18 cellular contexts compared by ENCODE assay signal in the genomic region with DNA sequence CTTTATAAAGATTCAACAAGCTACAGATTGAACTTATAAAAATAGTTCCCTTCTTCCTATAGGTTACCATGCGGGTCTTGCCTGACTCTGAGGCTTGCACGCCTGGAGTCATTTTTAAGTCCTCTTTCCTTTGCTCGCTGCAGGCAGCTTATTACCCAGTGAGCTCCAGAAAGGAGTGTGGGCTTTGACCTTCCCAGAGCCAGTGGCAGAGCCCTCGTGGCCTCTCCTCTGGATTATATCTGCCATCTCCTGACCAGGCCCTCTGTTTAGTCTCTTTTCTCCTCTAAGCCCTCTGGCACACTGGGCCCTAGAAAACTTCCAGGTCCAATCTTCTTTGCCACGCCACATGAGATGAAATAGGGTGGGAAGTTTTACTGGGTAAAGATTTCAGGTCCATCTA. TPM values are rescaled to one million over a fixed set of nuclear protein-coding genes. Genes with fewer than 3 reads are reported as not detected.
DNase-seq lines count a peak whose midpoint lies in the region; ATAC-seq, FAIRE-seq and TF ChIP-seq lines count a peak whose summit lies in the region.
"Had no signal": no experiment of that assay in that cellular context is flagged by ENCODE, and none has a peak within 500 bp of the region (broad histone marks: within the 10 kb centered on the region; RNA-seq: fewer than 3 reads in every experiment).

No MANE protein-coding gene starts in this region.

- H3K9me3 ChIP-seq in K562 (replicated peaks; ENCODE audit: control insufficient read depth, insufficient read depth, low read depth, low read length) (no peaks in the 10 kb centered on the region), smooth muscle cell (replicated peaks; ENCODE audit: low read depth) (no peaks in the 10 kb centered on the region)
- H3K9me3 ChIP-seq: BE2C had no signal

- ATAC-seq in GM23338: no peak
- 0 out of 3 replicates have a peak, but pooled peaks have one; percentile 12 for ATAC-seq in K562
- ATAC-seq: HCT116 had no signal

- no peak overlapping the region for H3K4me3 Mint-ChIP-seq in activated T-cell treated with anti-CD3 and anti-CD28 coated beads, Interleukin-2, amount 50 U/mL, for 24 hours
- H3K4me3 Mint-ChIP-seq in GM23338: no peak overlapping the region
- no peak overlapping the region for H3K4me3 Mint-ChIP-seq in activated CD4-positive, alpha-beta memory T cell treated with anti-CD3 and anti-CD28 coated beads for 36 hours
- H3K4me3 Mint-ChIP-seq: CD4-positive, alpha-beta memory T cell had no signal

- H3K27ac Mint-ChIP-seq in activated T-cell treated with anti-CD3 and anti-CD28 coated beads, Interleukin-2, amount 50 U/mL, for 24 hours: no peak overlapping the region
- peak overlapping the region; percentile 44; the same call in 1 of the 2 replicates for H3K27ac Mint-ChIP-seq in GM23338
- no peak overlapping the region for H3K27ac Mint-ChIP-seq in activated CD4-positive, alpha-beta memory T cell treated with anti-CD3 and anti-CD28 coated beads for 36 hours

- H3K4me1 ChIP-seq in GM23338 (ENCODE audit: insufficient read depth): no peaks in the 10 kb centered on the region
- H3K4me1 ChIP-seq in K562 (replicated peaks in 1 of 2; ENCODE audit: control insufficient read depth in 2 of 2, insufficient read depth in 2 of 2, low read length in 2 of 2): no peaks in the 10 kb centered on the region; a peak in 1 of 5 replicates
- H3K4me1 ChIP-seq in smooth muscle cell (ENCODE audit: low read depth): no peaks in the 10 kb centered on the region

- no peak overlapping the region; a peak in 1 of 4 replicates for H3K9ac ChIP-seq in K562 (ENCODE audit: insufficient read depth in 1 of 2, low read depth in 2 of 2, low read length in 2 of 2)
- H3K9ac ChIP-seq in smooth muscle cell (ENCODE audit: low read depth): no peak overlapping the region

- H3K27me3 Mint-ChIP-seq in activated T-cell treated with anti-CD3 and anti-CD28 coated beads, Interleukin-2, amount 50 U/mL, for 24 hours: no peaks in the 10 kb centered on the region
- peaks cover 7% of the 10 kb centered on the region for H3K27me3 Mint-ChIP-seq in GM23338 (ENCODE audit: insufficient read depth, low read depth, poor library complexity)
- no peaks in the 10 kb centered on the region for H3K27me3 Mint-ChIP-seq in activated CD4-positive, alpha-beta memory T cell treated with anti-CD3 and anti-CD28 coated beads for 36 hours
- H3K27me3 Mint-ChIP-seq: CD4-positive, alpha-beta memory T cell had no signal

- no peaks in the 10 kb centered on the region for H3K9me3 Mint-ChIP-seq in activated T-cell treated with anti-CD3 and anti-CD28 coated beads, Interleukin-2, amount 50 U/mL, for 24 hours
- no peaks in the 10 kb centered on the region for H3K9me3 Mint-ChIP-seq in GM23338
- H3K9me3 Mint-ChIP-seq in activated CD4-positive, alpha-beta memory T cell treated with anti-CD3 and anti-CD28 coated beads for 36 hours: no peaks in the 10 kb centered on the region
- H3K9me3 Mint-ChIP-seq: CD4-positive, alpha-beta memory T cell had no signal

- no peaks in the 10 kb centered on the region for H3K36me3 ChIP-seq in GM23338 (ENCODE audit: insufficient read depth)
- no peaks in the 10 kb centered on the region for H3K36me3 ChIP-seq in K562 (ENCODE audit: control insufficient read depth, insufficient read depth, low read length)
- no peaks in the 10 kb centered on the region for H3K36me3 ChIP-seq in smooth muscle cell (ENCODE audit: low read depth)
- H3K36me3 ChIP-seq: BE2C had no signal

- TF ChIP-seq EP300 in K562 (IDR thresholded peaks at IDR 0.05; ENCODE audit: low read length): no peak

- no peak overlapping the region for H3K4me2 ChIP-seq in GM23338
- no peak overlapping the region for H3K4me2 ChIP-seq in K562 (ENCODE audit: insufficient read depth, low read length)
- H3K4me2 ChIP-seq in smooth muscle cell: no peak overlapping the region

- peaks cover 68% of the 10 kb centered on the region for H3K4me1 Mint-ChIP-seq in activated T-cell treated with anti-CD3 and anti-CD28 coated beads, Interleukin-2, amount 50 U/mL, for 24 hours (ENCODE audit: low read depth)
- peaks cover 8% of the 10 kb centered on the region; the same call in 2 of the 3 replicates for H3K4me1 Mint-ChIP-seq in GM23338
- H3K4me1 Mint-ChIP-seq in activated CD4-positive, alpha-beta memory T cell treated with anti-CD3 and anti-CD28 coated beads for 36 hours (ENCODE audit: low read depth): peaks cover 47% of the 10 kb centered on the region

- CTCF ChIA-PET in K562 (lab: Yijun Ruan, JAX; ENCODE audit: low intra/inter-chr PET ratio): no interaction called here
- CTCF ChIA-PET in activated CD4-positive, alpha-beta memory T cell treated with anti-CD3 and anti-CD28 coated beads for 36 hours (lab: Charles Lee): interaction anchor here (1.6 kb wide), 2 partner anchors 10 to 68 kb away, joined by 6 to 7 read pairs; no protein-coding TSS in a partner anchor

- 50% methylated on average over 5 of the region's 5 CpGs for WGBS in K562 (ENCODE audit: insufficient coverage, low coverage, missing lambda C conversion rate)
- 49% methylated on average over 5 of the region's 5 CpGs for WGBS in smooth muscle cell (ENCODE audit: low lambda C conversion rate)

- in situ Hi-C loops in K562 (cut with MboI): no loop called here

- TF ChIP-seq CTCF in GM23338 (conservative IDR thresholded peaks at IDR 0.05; ENCODE audit: low read depth in 2 of 2) (no peak), K562 (IDR thresholded peaks at IDR 0.05 in 2 of 3, conservative IDR thresholded peaks at IDR 0.05 in 1 of 3; ENCODE audit: insufficient read depth in 2 of 3, low read depth in 1 of 3, low read length in 3 of 3) (no peak), smooth muscle cell (IDR thresholded peaks at IDR 0.05; ENCODE audit: borderline replicate concordance, insufficient read depth, poor library complexity, severe bottlenecking) (no peak)

- FAIRE-seq in K562 (lab: Jason Lieb, UNC): no peak
- FAIRE-seq: A204.1, GM12892, H54 had no signal

- H3K36me3 Mint-ChIP-seq in activated T-cell treated with anti-CD3 and anti-CD28 coated beads, Interleukin-2, amount 50 U/mL, for 24 hours (ENCODE audit: low read depth): no peaks in the 10 kb centered on the region
- H3K36me3 Mint-ChIP-seq in GM23338 (ENCODE audit: low read depth): no peaks in the 10 kb centered on the region
- no peaks in the 10 kb centered on the region for H3K36me3 Mint-ChIP-seq in activated CD4-positive, alpha-beta memory T cell treated with anti-CD3 and anti-CD28 coated beads for 36 hours
- H3K36me3 Mint-ChIP-seq: CD4-positive, alpha-beta memory T cell had no signal

- no peaks in the 10 kb centered on the region for H3K79me2 ChIP-seq in GM23338 (replicated peaks; ENCODE audit: insufficient read depth)
- no peaks in the 10 kb centered on the region for H3K79me2 ChIP-seq in K562 (ENCODE audit: control insufficient read depth, insufficient read depth, low read length)
- H3K79me2 ChIP-seq in smooth muscle cell (ENCODE audit: low read depth): no peaks in the 10 kb centered on the region

- H3K9me2 ChIP-seq in GM23338 (ENCODE audit: insufficient read depth): no peaks in the 10 kb centered on the region

- H3F3A ChIP-seq in GM23338 (replicated peaks; ENCODE audit: low read depth) (no peaks in the 10 kb centered on the region), smooth muscle cell (ENCODE audit: low read depth) (no peaks in the 10 kb centered on the region)

- H3K27me3 ChIP-seq in GM23338 (ENCODE audit: insufficient read depth) (no peaks in the 10 kb centered on the region), K562 (ENCODE audit: control insufficient read depth in 2 of 2, insufficient read depth in 2 of 2, low read length in 2 of 2) (no peaks in the 10 kb centered on the region), smooth muscle cell (ENCODE audit: low read depth) (no peaks in the 10 kb centered on the region)
- H3K27me3 ChIP-seq: BE2C had no signal

- no TSS peak for BruUV-seq in K562 (replicated peaks; lab: Mats Ljungman, UMichigan)

- POLR2A ChIA-PET in K562 (lab: Yijun Ruan, JAX): interaction anchor here (1.0 to 1.6 kb wide), 5 partner anchors 9 to 88 kb away, joined by 3 to 6 read pairs (median 3); no protein-coding TSS in a partner anchor
- POLR2A ChIA-PET in activated CD4-positive, alpha-beta memory T cell treated with anti-CD3 and anti-CD28 coated beads for 36 hours (lab: Charles Lee): interaction anchor here (1.7 kb wide), 1 partner anchor 10 kb away, joined by 9 read pairs; no protein-coding TSS in a partner anchor

- no peak for TF ChIP-seq POLR2A in K562 (conservative IDR thresholded peaks at IDR 0.05)

- peak overlapping the region; percentile 38; the same call in 1 of the 2 replicates for H2AFZ ChIP-seq in GM23338
- H2AFZ ChIP-seq in K562 (ENCODE audit: low read depth, low read length): no peak overlapping the region
- peak overlapping the region; percentile 28 for H2AFZ ChIP-seq in smooth muscle cell (ENCODE audit: low read depth)

- peak; percentile 27 for DNase-seq in activated T-cell treated with anti-CD3 and anti-CD28 coated beads, Interleukin-2, amount 50 U/mL, for 24 hours
- no peak for DNase-seq in activated T-cell treated with anti-CD3 and anti-CD28 coated beads, Interleukin-2, amount 50 U/mL, for 1 hour
- DNase-seq in GM23338 (ENCODE audit: low spot score) (no peak), K562 (ENCODE audit: extremely low read depth in 1 of 4, low spot score in 3 of 4) (no peak), smooth muscle cell (lab: John Stamatoyannopoulos, UW; ENCODE audit: unreplicated experiment) (no peak), AG20443 (ENCODE audit: low spot score) (no peak)
- no peak for DNase-seq in activated CD4-positive, alpha-beta memory T cell treated with anti-CD3 and anti-CD28 coated beads for 36 hours
- DNase-seq: BE2C; CD4-positive, alpha-beta memory T cell; COR-L47; DND-41; GDM1 had no signal

- H3K27ac ChIP-seq in GM23338 (ENCODE audit: low read depth) (no peak overlapping the region), K562 (ENCODE audit: extremely low read depth, low read depth, low read length) (no peak overlapping the region), smooth muscle cell (ENCODE audit: low read depth) (no peak overlapping the region)
- H3K27ac ChIP-seq: C4-2B, HL-60 had no signal

- H3K4me3 ChIP-seq in GM23338: no peak overlapping the region
- H3K4me3 ChIP-seq in K562: no peak overlapping the region
- no peak overlapping the region for H3K4me3 ChIP-seq in smooth muscle cell

- no peaks in the 10 kb centered on the region for H3K9me1 ChIP-seq in K562 (ENCODE audit: control insufficient read depth, insufficient read depth, low read length)

- H4K20me1 ChIP-seq in GM23338 (replicated peaks; ENCODE audit: insufficient read depth) (no peaks in the 10 kb centered on the region), K562 (replicated peaks; ENCODE audit: control insufficient read depth, insufficient read depth, low read length) (no peaks in the 10 kb centered on the region), smooth muscle cell (ENCODE audit: low read depth) (no peaks in the 10 kb centered on the region)

- TF ChIP-seq RAD21 in K562 (CRISPR knock-in tag; conservative IDR thresholded peaks at IDR 0.05 in 1 of 2, IDR thresholded peaks at IDR 0.05 in 1 of 2): no peak

- intact Hi-C loops in K562 (cut with micrococcal nuclease): no loop called here
- intact Hi-C loops in activated CD4-positive, alpha-beta memory T cell treated with anti-CD3 and anti-CD28 coated beads for 36 hours (cut with micrococcal nuclease): no loop called here

RNA-seq across cellular contexts. Expression of gene EZH2, which starts 39.9 kb away (rescaled TPM):
- 25.6 and 33.9 TPM in 2 replicates for total RNA-seq in GM23338 (2014; rRNA removed; shearing (Covaris generic))
- 32.5 and 38.6 TPM in 2 replicates for polyA plus RNA-seq in GM23338 (2016; fragmentation: Nextera tagmentation; extraction: Ambion mirVana)
- total RNA-seq in K562 (2011; cell fraction: chromatin; rRNA removed; ENCODE audit: low replicate concordance): 140 and 431 TPM in 2 replicates
- 73.7 and 105 TPM in 2 replicates for total RNA-seq in K562 (2011; cell fraction: nucleolus; rRNA removed)
- 141 and 150 TPM in 2 replicates for total RNA-seq in K562 (2011; cell fraction: nucleoplasm; rRNA removed)
- 93.8 and 109 TPM in 2 replicates for total RNA-seq in K562 (2014; rRNA removed)
- total RNA-seq in K562 (2014; rRNA removed; fragmentation: Illumina TruSeq; extraction: Trizol): 98.6 and 116 TPM in 2 replicates
- total RNA-seq in K562 (2015; rRNA removed; fragmentation: Illumina TruSeq; extraction: Trizol): 82.7 and 88.5 TPM in 2 replicates
- total RNA-seq in K562 (2021): 109 and 118 TPM in 2 replicates
- 172 and 175 TPM in 2 replicates for polyA plus RNA-seq in K562 (2011; rRNA removed)
- 52.3 and 86.8 TPM in 2 replicates for polyA plus RNA-seq in K562 (2011; cell fraction: cytosol; rRNA removed)
- polyA plus RNA-seq in K562 (2011; cell fraction: nucleus; rRNA removed): 308 and 479 TPM in 2 replicates
- polyA plus RNA-seq in K562 (2012): 96.3 and 101 TPM in 2 replicates
- 146 and 170 TPM in 2 replicates for polyA plus RNA-seq in K562 (2014; fragmentation: Illumina TruSeq; extraction: Trizol)
- 10 to 100 TPM; 48.7 to 63.0 TPM for polyA plus RNA-seq in K562 (2014; fragmentation: Nextera tagmentation; extraction: Ambion mirVana)
- 137 and 157 TPM in 2 replicates for polyA plus RNA-seq in K562 (2014; rRNA removed)
- polyA minus RNA-seq in K562 (2011; rRNA and poly(A)+ RNA removed): 123 and 134 TPM in 2 replicates
- 54.2 and 59.2 TPM in 2 replicates for polyA minus RNA-seq in K562 (2011; cell fraction: cytosol; rRNA and poly(A)+ RNA removed)
- polyA minus RNA-seq in K562 (2011; cell fraction: nucleus; rRNA and poly(A)+ RNA removed): 83.7 and 175 TPM in 2 replicates
- 20.5 and 22.9 TPM in 2 replicates for total RNA-seq in smooth muscle cell
- polyA plus RNA-seq in smooth muscle cell: 11.5 and 12.0 TPM in 2 replicates
- 100 to 1,000 TPM; 102 to 103 TPM for total RNA-seq in activated CD4-positive, alpha-beta memory T cell treated with anti-CD3 and anti-CD28 coated beads for 36 hours
